In genomic region chr2:128302011-128302743, GRCh38 we compare ENCODE assay signal across 16 cellular contexts. TPM values are rescaled to one million over a fixed set of nuclear protein-coding genes. Genes with fewer than 3 reads are reported as not detected.
DNase-seq lines count a peak whose midpoint lies in the region; ATAC-seq and TF ChIP-seq lines count a peak whose summit lies in the region.
"Had no signal": no experiment of that assay in that cellular context is flagged by ENCODE, and none has a peak within 500 bp of the region (broad histone marks: within the 10 kb centered on the region; RNA-seq: fewer than 3 reads in every experiment).

No MANE protein-coding gene starts in this region.

- POLR2A ChIA-PET in AG04450 (lab: Yijun Ruan, JAX) (interaction anchor here (0.7 to 1.4 kb wide), 4 partner anchors 14 to 133 kb away, joined by 3 to 4 read pairs (median 4); no protein-coding TSS in a partner anchor), Caco-2 (lab: Charles Lee) (no interaction called here)

- H3K27me3 ChIP-seq in AG04450 (ENCODE audit: control insufficient read depth, insufficient read depth, low read length), result no peaks in the 10 kb centered on the region
- no peaks in the 10 kb centered on the region for H3K27me3 ChIP-seq in Peyer's patch
- no peaks in the 10 kb centered on the region for H3K27me3 ChIP-seq in esophagus (ENCODE audit: control insufficient read depth in 1 of 2, insufficient read depth in 2 of 2, low read length in 2 of 2)
- no peaks in the 10 kb centered on the region for H3K27me3 ChIP-seq in psoas muscle (ENCODE audit: insufficient read depth in 3 of 3, low read length in 2 of 3)
- H3K27me3 ChIP-seq in Caco-2 (replicated peaks; ENCODE audit: control insufficient read depth, insufficient read depth, low read length), result no peaks in the 10 kb centered on the region

- no peak overlapping the region for H3K27ac Mint-ChIP-seq in Caco-2 (ENCODE audit: unreplicated experiment)
- H3K27ac Mint-ChIP-seq: activated B cell treated with CpG ODN at 0.5 μM for 24 hours; activated naive CD8-positive, alpha-beta T cell treated with anti-CD3 and anti-CD28 coated beads for 36 hours had no signal

- H3K36me3 Mint-ChIP-seq in Caco-2 (ENCODE audit: insufficient read depth, unreplicated experiment), result no peaks in the 10 kb centered on the region

- H3K9me3 ChIP-seq in AG04450 (ENCODE audit: control insufficient read depth, insufficient read depth, low read length) (peaks cover 3% of the 10 kb centered on the region; the same call in 1 of the 2 replicates), Peyer's patch (no peaks in the 10 kb centered on the region), esophagus (ENCODE audit: control insufficient read depth in 2 of 2, insufficient read depth in 1 of 2, low read depth in 1 of 2, low read length in 1 of 2) (no peaks in the 10 kb centered on the region), psoas muscle (no peaks in the 10 kb centered on the region), Caco-2 (no peaks in the 10 kb centered on the region)

- TF ChIP-seq CTCF in AG04450 (IDR thresholded peaks at IDR 0.05; ENCODE audit: low read depth, low read length) (no peak), Peyer's patch (IDR thresholded peaks at IDR 0.05) (no peak), psoas muscle (IDR thresholded peaks at IDR 0.05) (no peak), Caco-2 (IDR thresholded peaks at IDR 0.05; ENCODE audit: insufficient read depth in 1 of 2, low read depth in 1 of 2, low read length in 1 of 2, severe bottlenecking in 1 of 2, unreplicated experiment in 1 of 2) (no peak)

- ATAC-seq in psoas muscle (no peak), HG03378 (IDR thresholded peaks at IDR 0.05; ENCODE audit: unreplicated experiment) (no peak), GM21717 (IDR thresholded peaks at IDR 0.05; ENCODE audit: unreplicated experiment) (no peak)

- H3K4me3 ChIP-seq in AG04450 (ENCODE audit: low read depth, low read length) (no peak overlapping the region), Peyer's patch (no peak overlapping the region), esophagus (ENCODE audit: low read depth in 1 of 2, low read length in 2 of 2) (no peak overlapping the region), psoas muscle (no peak overlapping the region), Caco-2 (ENCODE audit: low read depth, low read length) (no peak overlapping the region)

- CTCF ChIA-PET in AG04450 (lab: Charles Lee) (interaction anchor here (1.1 kb wide), 2 partner anchors 20 to 434 kb away, joined by 3 to 5 read pairs; no protein-coding TSS in a partner anchor), Caco-2 (lab: Charles Lee) (no interaction called here)

- H3K9me3 Mint-ChIP-seq in Caco-2 (ENCODE audit: unreplicated experiment), result no peaks in the 10 kb centered on the region
- H3K9me3 Mint-ChIP-seq: neural crest cell had no signal

- peaks cover 12% of the 10 kb centered on the region for H3K4me1 Mint-ChIP-seq in Caco-2 (ENCODE audit: low read depth, unreplicated experiment)

- no peaks in the 10 kb centered on the region for H3K27me3 Mint-ChIP-seq in Caco-2 (ENCODE audit: insufficient read depth, unreplicated experiment)
- H3K27me3 Mint-ChIP-seq: activated B cell treated with CpG ODN at 0.5 μM for 24 hours; activated naive CD8-positive, alpha-beta T cell treated with anti-CD3 and anti-CD28 coated beads for 36 hours had no signal

- DNase-seq in AG04450 (ENCODE audit: low read depth, low spot score) (no peak), Peyer's patch (no peak), psoas muscle (peak; percentile 13 to 53), Caco-2 (no peak), COR-L47 (lab: John Stamatoyannopoulos, UW) (no peak)
- DNase-seq: activated B cell treated with CpG ODN at 0.5 μM for 24 hours; activated naive CD8-positive, alpha-beta T cell treated with anti-CD3 and anti-CD28 coated beads for 36 hours; AML-193; dermis blood vessel endothelial cell; NCI-H1694; NCI-H526 treated with DMSO at 0.1 percent for 48 hours; stimulated activated CD4-positive, alpha-beta T cell treated with anti-CD3 and anti-CD28 coated beads, Interleukin-15, amount 100 ng/mL, for 24 hours had no signal

- TF ChIP-seq POLR2A in Peyer's patch (IDR thresholded peaks at IDR 0.05), result no peak

- H3K36me3 ChIP-seq in Peyer's patch (no peaks in the 10 kb centered on the region), esophagus (ENCODE audit: control insufficient read depth in 2 of 2, insufficient read depth in 2 of 2, low read length in 1 of 2) (peaks cover 0 to 5% of the 10 kb centered on the region in 2 donors), psoas muscle (ENCODE audit: insufficient read depth in 1 of 2, low read depth in 1 of 2) (no peaks in the 10 kb centered on the region), Caco-2 (ENCODE audit: control insufficient read depth, insufficient read depth, low read length) (no peaks in the 10 kb centered on the region; the same call in 1 of the 2 replicates)

- H3K4me1 ChIP-seq in Peyer's patch (peaks cover 0 to 37% (median 9%) of the 10 kb centered on the region in 4 donors), esophagus (ENCODE audit: control insufficient read depth in 2 of 2, insufficient read depth in 2 of 2, low read length in 1 of 2) (peaks cover 17 to 71% of the 10 kb centered on the region in 2 donors), psoas muscle (peaks cover 35% of the 10 kb centered on the region), Caco-2 (peaks cover 8% of the 10 kb centered on the region; the same call in 1 of the 2 replicates)

- no peak overlapping the region for H3K4me3 Mint-ChIP-seq in Caco-2 (ENCODE audit: unreplicated experiment)
- H3K4me3 Mint-ChIP-seq: activated B cell treated with CpG ODN at 0.5 μM for 24 hours; activated naive CD8-positive, alpha-beta T cell treated with anti-CD3 and anti-CD28 coated beads for 36 hours had no signal

- intact Hi-C loops in psoas muscle (cut with DNase I) (no loop called here), Caco-2 (cut with micrococcal nuclease; ENCODE audit: unreplicated experiment) (no loop called here)

- BruUV-seq in Caco-2 (replicated peaks; lab: Mats Ljungman, UMichigan), result no TSS peak

- 63 to 79% methylated on average over 8 of the region's 8 CpGs for WGBS in esophagus, 2 donors
- WGBS in psoas muscle, 3 donors, result 88 to 98% (median 91%) methylated on average over 8 of the region's 8 CpGs

- H3K27ac ChIP-seq in AG04450 (ENCODE audit: low read depth, low read length) (peak overlapping the region; percentile 99), Peyer's patch (peak overlapping the region in 3 of 4 donors; percentile 49 to 76 (median 72)), esophagus (ENCODE audit: low read depth in 2 of 2, low read length in 1 of 2) (peak overlapping the region; percentile 46 to 83), psoas muscle (no peak overlapping the region)

RNA-seq across cellular contexts. Expression of gene HS6ST1, which starts 16.5 kb away (rescaled TPM):
- polyA plus RNA-seq in AG04450 (2011; rRNA removed), result 22.4 and 34.1 TPM in 2 replicates
- polyA minus RNA-seq in AG04450 (2011; rRNA and poly(A)+ RNA removed), result 31.3 and 39.9 TPM in 2 replicates
- total RNA-seq in Peyer's patch, result 10 to 100 TPM; 16.5 to 52.0 (median 40.2) TPM
- 10 to 100 TPM; 23.1 to 29.9 TPM for polyA plus RNA-seq in esophagus
- total RNA-seq in psoas muscle, result 10 to 100 TPM; 29.3 to 68.7 (median 44.6) TPM
- 10 to 100 TPM; 13.6 to 90.9 (median 20.0) TPM for polyA plus RNA-seq in psoas muscle
- 17.5 and 20.3 TPM in 2 replicates for total RNA-seq in Caco-2 (2022)

Comparison
In these comparisons a context has a peak if more than half of its experiments do, and no peak if none do; other contexts are left out.
1. DNase-seq: peak in psoas muscle (2 of 2); none in AG04450 (single experiment), Peyer's patch (0 of 3), Caco-2 (0 of 2) and COR-L47 (single experiment).